In the genomic region with DNA sequence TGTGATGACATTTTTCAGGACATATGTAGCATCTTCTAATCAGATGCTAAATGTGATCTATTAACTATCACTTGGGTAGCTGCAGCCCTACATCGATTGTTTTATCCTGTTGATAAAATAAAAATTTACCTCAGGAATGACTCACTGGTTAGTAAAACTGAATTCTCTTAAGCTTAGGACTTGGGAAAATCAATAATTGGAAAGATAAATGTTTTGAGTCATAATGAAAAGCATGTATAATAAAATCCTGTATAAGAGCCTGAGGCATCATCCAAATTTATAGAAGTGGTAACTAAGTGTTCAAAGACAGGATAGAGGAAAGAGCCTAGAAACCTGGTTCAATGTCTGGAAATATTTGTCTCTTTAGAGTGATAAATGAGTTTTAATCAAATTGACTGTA, we compare ENCODE assay signal across 34 cellular contexts.
"Had no signal": no experiment of that assay in that cellular context is flagged by ENCODE, and none has a peak within 500 bp of the region (broad histone marks: within the 10 kb centered on the region; RNA-seq: fewer than 3 reads in every experiment).

No MANE protein-coding gene starts in this region.

- DNase-seq: Karpas-422, Kasumi-1, MM.1S, MV-4-11, NCI-H1048, NCI-H1092, NCI-H1092 treated with DMSO at 0.1 percent for 48 hours, NCI-H1105, NCI-H1105 treated with DMSO at 0.1 percent for 48 hours, NCI-H1417, NCI-H1417 treated with DMSO at 0.1 percent for 48 hours, NCI-H1436, NCI-H1436 treated with DMSO at 0.1 percent for 48 hours, NCI-H146, NCI-H1694, NCI-H1694 treated with DMSO at 0.1 percent for 48 hours, NCI-H187, NCI-H187 treated with DMSO at 0.1 percent for 48 hours, NCI-H1930, NCI-H2029, NCI-H2029 treated with DMSO at 0.1 percent for 48 hours, NCI-H2081, NCI-H2081 treated with DMSO at 0.1 percent for 48 hours, NCI-H2107, NCI-H2171, NCI-H2171 treated with DMSO at 0.1 percent for 48 hours, NCI-H2227 treated with DMSO at 0.1 percent for 48 hours, NCI-H226, NCI-H345, NCI-H446, NCI-H446 treated with DMSO at 0.1 percent for 48 hours, NCI-H510A, NCI-H510A treated with DMSO at 0.1 percent for 48 hours, NCI-H524 had no signal
